ENCODE assay signal across 8 cellular contexts in genomic region chr15:90885432-90886290, GRCh38. TPM values are rescaled to one million over a fixed set of nuclear protein-coding genes. Genes with fewer than 3 reads are reported as not detected.
DNase-seq lines count a peak whose midpoint lies in the region; ATAC-seq and TF ChIP-seq lines count a peak whose summit lies in the region.

No MANE protein-coding gene starts in this region.

- H3K9me3 ChIP-seq in esophagus squamous epithelium = no peaks in the 10 kb centered on the region

- H3K36me3 ChIP-seq in GM06990 (ENCODE audit: control insufficient read depth, insufficient read depth, low read length) (peaks cover 10% of the 10 kb centered on the region), esophagus squamous epithelium (peaks cover 3 to 50% (median 14%) of the 10 kb centered on the region in 3 donors)

- no peaks in the 10 kb centered on the region for H3K27me3 ChIP-seq in GM06990 (replicated peaks; ENCODE audit: control insufficient read depth, insufficient read depth, low read length)
- no peaks in the 10 kb centered on the region for H3K27me3 ChIP-seq in esophagus squamous epithelium

- TF ChIP-seq CTCF in GM06990 (IDR thresholded peaks at IDR 0.05; ENCODE audit: insufficient read depth, low read length, poor library complexity, severe bottlenecking) (peak; percentile 98), esophagus squamous epithelium (IDR thresholded peaks at IDR 0.05) (peak in 5 of 6 experiments; percentile 92 to 99 (median 97)), natural killer cell (IDR thresholded peaks at IDR 0.05) (peak; percentile 99)

- H3K36me3 Mint-ChIP-seq in activated T-cell treated with anti-CD3 and anti-CD28 coated beads, Interleukin-2, amount 50 U/mL, for 4 hours (ENCODE audit: insufficient read depth) = peaks cover 4% of the 10 kb centered on the region
- no peaks in the 10 kb centered on the region for H3K36me3 Mint-ChIP-seq in natural killer cell
- no peaks in the 10 kb centered on the region for H3K36me3 Mint-ChIP-seq in stimulated activated naive CD8-positive, alpha-beta T cell treated with anti-CD3 and anti-CD28 coated beads, Interleukin-15, Interleukin-2, amounts not matched to agents 100 ng/mL and 50 ng/mL, for 24 hours (ENCODE audit: low read depth)

- WGBS in esophagus squamous epithelium, 2 donors = 39 to 53% methylated on average over 4 to 13 of the region's 23 CpGs

- TF ChIP-seq POLR2A in esophagus squamous epithelium (IDR thresholded peaks at IDR 0.05) = no peak

- intact Hi-C loops in esophagus squamous epithelium (cut with DNase I) (loop anchor here (5.0 to 10.0 kb wide), 2 partner anchors 171 to 238 kb away; partner anchors contain the start of gene BLM), natural killer cell (cut with micrococcal nuclease) (loop anchor here (1.0 to 5.0 kb wide), 4 partner anchors 68 to 565 kb away; partner anchors contain the start of gene BLM)

- peak overlapping the region; percentile 77 to 94 (median 92) for H3K27ac ChIP-seq in esophagus squamous epithelium

- peak overlapping the region; percentile 85 to 86 for H3K27ac Mint-ChIP-seq in natural killer cell
- H3K27ac Mint-ChIP-seq in stimulated activated naive CD8-positive, alpha-beta T cell treated with anti-CD3 and anti-CD28 coated beads, Interleukin-15, Interleukin-2, amounts not matched to agents 100 ng/mL and 50 ng/mL, for 24 hours = no peak overlapping the region

- H3K27me3 Mint-ChIP-seq in activated T-cell treated with anti-CD3 and anti-CD28 coated beads, Interleukin-2, amount 50 U/mL, for 4 hours (ENCODE audit: low read depth) = peaks cover 2% of the 10 kb centered on the region
- no peaks in the 10 kb centered on the region for H3K27me3 Mint-ChIP-seq in natural killer cell (ENCODE audit: low read depth in 2 of 2)
- H3K27me3 Mint-ChIP-seq in stimulated activated naive CD8-positive, alpha-beta T cell treated with anti-CD3 and anti-CD28 coated beads, Interleukin-15, Interleukin-2, amounts not matched to agents 100 ng/mL and 50 ng/mL, for 24 hours = no peaks in the 10 kb centered on the region

- peaks cover 29 to 43% (median 37%) of the 10 kb centered on the region in 3 donors for H3K4me1 ChIP-seq in esophagus squamous epithelium

- H3K4me3 Mint-ChIP-seq in activated T-cell treated with anti-CD3 and anti-CD28 coated beads, Interleukin-2, amount 50 U/mL, for 4 hours = no peak overlapping the region
- peak overlapping the region; percentile 90 for H3K4me3 Mint-ChIP-seq in natural killer cell
- peak overlapping the region; percentile 49 for H3K4me3 Mint-ChIP-seq in stimulated activated naive CD8-positive, alpha-beta T cell treated with anti-CD3 and anti-CD28 coated beads, Interleukin-15, Interleukin-2, amounts not matched to agents 100 ng/mL and 50 ng/mL, for 24 hours

- peak; percentile 41 for ATAC-seq in HG02970 (IDR thresholded peaks at IDR 0.05; ENCODE audit: low FRiP score, unreplicated experiment)
- ATAC-seq in activated T-cell treated with anti-CD3 and anti-CD28 coated beads, Interleukin-2, amount 50 U/mL, for 4 hours = peak; percentile 69 to 70
- ATAC-seq in natural killer cell = peak; percentile 65 to 76 (median 65)
- ATAC-seq in GM21515 (IDR thresholded peaks at IDR 0.05; ENCODE audit: unreplicated experiment) = no peak

- H3K4me3 ChIP-seq in GM06990 (replicated peaks; ENCODE audit: low read depth, low read length) (peak overlapping the region; percentile 56), esophagus squamous epithelium (peak overlapping the region in 3 of 4 donors; percentile 56 to 71 (median 60))

- peaks cover 10% of the 10 kb centered on the region for H3K4me1 Mint-ChIP-seq in activated T-cell treated with anti-CD3 and anti-CD28 coated beads, Interleukin-2, amount 50 U/mL, for 4 hours (ENCODE audit: low read depth)
- peaks cover 17 to 40% of the 10 kb centered on the region in 2 donors for H3K4me1 Mint-ChIP-seq in natural killer cell
- H3K4me1 Mint-ChIP-seq in stimulated activated naive CD8-positive, alpha-beta T cell treated with anti-CD3 and anti-CD28 coated beads, Interleukin-15, Interleukin-2, amounts not matched to agents 100 ng/mL and 50 ng/mL, for 24 hours (ENCODE audit: low read depth) = peaks cover 15% of the 10 kb centered on the region

- no peaks in the 10 kb centered on the region for H3K9me3 Mint-ChIP-seq in activated T-cell treated with anti-CD3 and anti-CD28 coated beads, Interleukin-2, amount 50 U/mL, for 4 hours
- no peaks in the 10 kb centered on the region for H3K9me3 Mint-ChIP-seq in natural killer cell
- no peaks in the 10 kb centered on the region for H3K9me3 Mint-ChIP-seq in stimulated activated naive CD8-positive, alpha-beta T cell treated with anti-CD3 and anti-CD28 coated beads, Interleukin-15, Interleukin-2, amounts not matched to agents 100 ng/mL and 50 ng/mL, for 24 hours

- DNase-seq in GM06990 (ENCODE audit: extremely low read depth, insufficient read length) (peak; percentile 78), esophagus squamous epithelium (lab: John Stamatoyannopoulos, UW) (no peak), natural killer cell (peak; percentile 80)
- DNase-seq in activated T-cell treated with anti-CD3 and anti-CD28 coated beads, Interleukin-2, amount 50 U/mL, for 4 hours = peak; percentile 82

TF ChIP-seq in PFSK-1, 5 proteins besides CTCF, POLR2A, EP300 and RAD21:
- TF ChIP-seq TAF1 (IDR thresholded peaks at IDR 0.05; ENCODE audit: borderline replicate concordance, insufficient read depth, low read length) (no peak), SIN3A (IDR thresholded peaks at IDR 0.05; ENCODE audit: borderline replicate concordance, insufficient read depth, low read length) (no peak), REST (IDR thresholded peaks at IDR 0.05; ENCODE audit: insufficient read depth in 1 of 2, low read depth in 2 of 2, low read length in 2 of 2) (no peak), FOXP2 (optimal IDR thresholded peaks at IDR 0.05; ENCODE audit: borderline replicate concordance, extremely low read depth, extremely low read length, insufficient read depth) (peak; percentile 38), POLR2AphosphoS5 (IDR thresholded peaks at IDR 0.05; ENCODE audit: low read depth, low read length) (no peak)
TF ChIP-seq in PFSK-1: peak in this region for 1.

RNA-seq across cellular contexts. Expression of gene FES, which starts 1.4 kb away (rescaled TPM):
- 40.2 TPM for polyA plus RNA-seq in PFSK-1 (2012; ENCODE audit: insufficient read length, low read depth)
- total RNA-seq in activated T-cell treated with anti-CD3 and anti-CD28 coated beads, Interleukin-2, amount 50 U/mL, for 4 hours = 1 to 10 TPM; 3.6 to 8.1 (median 5.8) TPM
- total RNA-seq in esophagus squamous epithelium = 10 to 100 TPM in 2 of 4 donors, 1 to 10 TPM in 2; 1.8 to 13.4 (median 9.7) TPM
- total RNA-seq in natural killer cell = 10 to 100 TPM; 35.8 to 70.3 (median 52.5) TPM

RNA-seq across cellular contexts. Expression of gene FURIN, which starts 17.3 kb away (rescaled TPM):
- 114 TPM for polyA plus RNA-seq in PFSK-1 (2012; ENCODE audit: insufficient read length, low read depth)
- total RNA-seq in activated T-cell treated with anti-CD3 and anti-CD28 coated beads, Interleukin-2, amount 50 U/mL, for 4 hours = 100 to 1,000 TPM; 162 to 242 (median 189) TPM
- total RNA-seq in esophagus squamous epithelium = 10 to 100 TPM; 27.7 to 43.3 (median 38.5) TPM
- total RNA-seq in natural killer cell = 100 to 1,000 TPM; 110 to 178 (median 172) TPM

RNA-seq across cellular contexts. Expression of gene MAN2A2, which starts 17.4 kb away (rescaled TPM):
- 141 TPM for polyA plus RNA-seq in PFSK-1 (2012; ENCODE audit: insufficient read length, low read depth)
- total RNA-seq in activated T-cell treated with anti-CD3 and anti-CD28 coated beads, Interleukin-2, amount 50 U/mL, for 4 hours = 100 to 1,000 TPM in 2 of 3 donors, 10 to 100 TPM in 1; 93.2 to 124 (median 122) TPM
- total RNA-seq in esophagus squamous epithelium = 10 to 100 TPM in 3 of 4 donors, 1 to 10 TPM in 1; 9.9 to 25.2 (median 12.1) TPM
- 100 to 1,000 TPM; 158 to 200 (median 177) TPM for total RNA-seq in natural killer cell

RNA-seq across cellular contexts. Expression of gene HDDC3, which starts 46.7 kb away (rescaled TPM):
- polyA plus RNA-seq in PFSK-1 (2012; ENCODE audit: insufficient read length, low read depth) = 59.6 TPM
- total RNA-seq in activated T-cell treated with anti-CD3 and anti-CD28 coated beads, Interleukin-2, amount 50 U/mL, for 4 hours = 10 to 100 TPM; 39.9 to 43.6 (median 40.0) TPM
- total RNA-seq in esophagus squamous epithelium (10 to 100 TPM in 3 of 4 donors, 1 to 10 TPM in 1; 5.8 to 13.7 (median 11.7) TPM), natural killer cell (10 to 100 TPM; 11.2 to 14.5 (median 12.1) TPM)

RNA-seq across cellular contexts. Expression of gene UNC45A, which starts 49.4 kb away (rescaled TPM):
- 109 TPM for polyA plus RNA-seq in PFSK-1 (2012; ENCODE audit: insufficient read length, low read depth)
- total RNA-seq in activated T-cell treated with anti-CD3 and anti-CD28 coated beads, Interleukin-2, amount 50 U/mL, for 4 hours = 10 to 100 TPM; 63.4 to 70.5 (median 68.0) TPM
- 10 to 100 TPM; 38.7 to 76.0 (median 64.2) TPM for total RNA-seq in esophagus squamous epithelium
- total RNA-seq in natural killer cell = 10 to 100 TPM; 39.0 to 58.1 (median 51.5) TPM
